Comparison of ENCODE assay signal across 15 cellular contexts in the genomic region with DNA sequence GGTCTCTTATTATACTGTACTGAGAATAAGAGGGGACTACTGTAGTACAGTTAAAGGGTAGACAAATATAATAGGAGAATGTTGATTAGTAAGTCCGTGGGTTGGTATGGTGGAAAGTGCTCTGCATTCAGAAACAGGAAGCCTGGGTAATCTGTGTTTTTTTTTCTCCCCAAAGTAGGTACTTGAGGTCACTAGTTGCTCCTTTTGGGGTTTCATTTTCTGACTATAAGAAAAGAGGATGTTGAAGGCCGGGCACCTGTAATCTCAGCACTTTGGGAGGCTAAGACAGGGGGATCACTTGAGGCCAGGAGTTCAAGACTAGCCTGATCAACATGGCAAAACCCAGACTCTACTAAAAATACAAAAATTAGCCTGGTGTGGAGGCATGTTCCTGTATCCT. TPM values are rescaled to one million over a fixed set of nuclear protein-coding genes. Genes with fewer than 3 reads are reported as not detected.
A peak's percentile ranks its signal among the peaks of the same experiment; 100 is the strongest.
DNase-seq lines count a peak whose midpoint lies in the region; ATAC-seq, FAIRE-seq and TF ChIP-seq lines count a peak whose summit lies in the region.
"Had no signal": no experiment of that assay in that cellular context is flagged by ENCODE, and none has a peak within 500 bp of the region (broad histone marks: within the 10 kb centered on the region; RNA-seq: fewer than 3 reads in every experiment).

No MANE protein-coding gene starts in this region.

- POLR2A ChIA-PET in K562 (lab: Yijun Ruan, JAX): interaction anchor here (1.4 kb wide), 1 partner anchor 11 kb away, joined by 3 read pairs; no protein-coding TSS in a partner anchor

- no peak for TF ChIP-seq RAD21 in K562 (CRISPR knock-in tag; conservative IDR thresholded peaks at IDR 0.05 in 1 of 2, IDR thresholded peaks at IDR 0.05 in 1 of 2)

- H3K4me1 ChIP-seq in K562 (replicated peaks in 1 of 2; ENCODE audit: control insufficient read depth in 2 of 2, insufficient read depth in 2 of 2, low read length in 2 of 2) (peaks cover 0 to under 1% of the 10 kb centered on the region in 2 experiments; a peak in 1 of 5 replicates), prostate gland (replicated peaks) (no peaks in the 10 kb centered on the region)

- H3K27ac ChIP-seq in K562 (ENCODE audit: extremely low read depth, low read depth, low read length) (no peak overlapping the region), prostate gland (no peak overlapping the region)
- H3K27ac ChIP-seq: PC-9 had no signal

- no peak for TF ChIP-seq CTCF in K562 (IDR thresholded peaks at IDR 0.05 in 2 of 3, conservative IDR thresholded peaks at IDR 0.05 in 1 of 3; ENCODE audit: insufficient read depth in 2 of 3, low read depth in 1 of 3, low read length in 3 of 3)
- TF ChIP-seq CTCF in prostate gland (IDR thresholded peaks at IDR 0.05): no peak

- TF ChIP-seq POLR2A in K562 (conservative IDR thresholded peaks at IDR 0.05) (no peak), prostate gland (IDR thresholded peaks at IDR 0.05) (no peak)

- no peak for TF ChIP-seq EP300 in K562 (IDR thresholded peaks at IDR 0.05; ENCODE audit: low read length)

- WGBS in K562 (ENCODE audit: insufficient coverage, low coverage, missing lambda C conversion rate): 23% methylated on average over 2 of the region's 2 CpGs
- WGBS in prostate gland: 71% methylated on average over 2 of the region's 2 CpGs

- no peaks in the 10 kb centered on the region for H3K36me3 ChIP-seq in K562 (ENCODE audit: control insufficient read depth, insufficient read depth, low read length)
- no peaks in the 10 kb centered on the region for H3K36me3 ChIP-seq in prostate gland

- BruUV-seq in K562 (replicated peaks; lab: Mats Ljungman, UMichigan): no TSS peak

- in situ Hi-C loops in K562 (cut with MboI) (no loop called here), ACHN (cut with HindIII; ENCODE audit: low pct_ligation_motif_present, low pct_unique_long_range_greater_than_20kb, low sequenced_read_pairs) (no loop called here)

- CTCF ChIA-PET in K562 (lab: Yijun Ruan, JAX; ENCODE audit: low intra/inter-chr PET ratio): no interaction called here

- no peaks in the 10 kb centered on the region for H3K79me2 ChIP-seq in K562 (ENCODE audit: control insufficient read depth, insufficient read depth, low read length)

- intact Hi-C loops in K562 (cut with micrococcal nuclease): no loop called here
- intact Hi-C loops in prostate gland (cut with DNase I): no loop called here

- ATAC-seq in GM18868 (IDR thresholded peaks at IDR 0.05; ENCODE audit: unreplicated experiment) (peak; percentile 71), GM21526 (IDR thresholded peaks at IDR 0.05; ENCODE audit: low FRiP score, unreplicated experiment) (peak; percentile 84), HG03139 (IDR thresholded peaks at IDR 0.05; ENCODE audit: unreplicated experiment) (peak; percentile 73), K562 (no peak)

- DNase-seq in K562 (ENCODE audit: extremely low read depth in 1 of 4, low spot score in 3 of 4) (no peak), prostate gland (ENCODE audit: low spot score) (no peak), A172 (ENCODE audit: low spot score) (no peak), ACHN (no peak)
- no peak for DNase-seq in activated CD4-positive, alpha-beta T cell treated with anti-CD3 and anti-CD28 coated beads, Interleukin-2, amount 50 U/mL, for 1 hour
- DNase-seq: DND-41, NCI-H187 had no signal

- no peak for FAIRE-seq in K562 (lab: Jason Lieb, UNC)

- no peak overlapping the region for H3K4me3 ChIP-seq in K562
- no peak overlapping the region for H3K4me3 ChIP-seq in prostate gland
- H3K4me3 ChIP-seq: PC-9 had no signal

- H3K9me1 ChIP-seq in K562 (ENCODE audit: control insufficient read depth, insufficient read depth, low read length): no peaks in the 10 kb centered on the region

- H3K27me3 ChIP-seq in K562 (ENCODE audit: control insufficient read depth in 2 of 2, insufficient read depth in 2 of 2, low read length in 2 of 2): no peaks in the 10 kb centered on the region
- H3K27me3 ChIP-seq in prostate gland (replicated peaks; ENCODE audit: insufficient read depth): no peaks in the 10 kb centered on the region

- no peak overlapping the region for H3K9ac ChIP-seq in K562 (ENCODE audit: insufficient read depth in 1 of 2, low read depth in 2 of 2, low read length in 2 of 2)

- no peaks in the 10 kb centered on the region for H4K20me1 ChIP-seq in K562 (replicated peaks; ENCODE audit: control insufficient read depth, insufficient read depth, low read length)

- peak overlapping the region; percentile 61; the same call in 1 of the 2 replicates for H2AFZ ChIP-seq in K562 (ENCODE audit: low read depth, low read length)
- H2AFZ ChIP-seq: PC-9 had no signal

- no peak overlapping the region for H3K4me2 ChIP-seq in K562 (ENCODE audit: insufficient read depth, low read length)
- H3K4me2 ChIP-seq: PC-9 had no signal

- H3K9me3 ChIP-seq in K562 (replicated peaks; ENCODE audit: control insufficient read depth, insufficient read depth, low read depth, low read length) (no peaks in the 10 kb centered on the region), prostate gland (no peaks in the 10 kb centered on the region)

TF ChIP-seq in K562, 482 proteins besides CTCF, POLR2A, EP300 and RAD21:
- TF ChIP-seq, protein P1, sequence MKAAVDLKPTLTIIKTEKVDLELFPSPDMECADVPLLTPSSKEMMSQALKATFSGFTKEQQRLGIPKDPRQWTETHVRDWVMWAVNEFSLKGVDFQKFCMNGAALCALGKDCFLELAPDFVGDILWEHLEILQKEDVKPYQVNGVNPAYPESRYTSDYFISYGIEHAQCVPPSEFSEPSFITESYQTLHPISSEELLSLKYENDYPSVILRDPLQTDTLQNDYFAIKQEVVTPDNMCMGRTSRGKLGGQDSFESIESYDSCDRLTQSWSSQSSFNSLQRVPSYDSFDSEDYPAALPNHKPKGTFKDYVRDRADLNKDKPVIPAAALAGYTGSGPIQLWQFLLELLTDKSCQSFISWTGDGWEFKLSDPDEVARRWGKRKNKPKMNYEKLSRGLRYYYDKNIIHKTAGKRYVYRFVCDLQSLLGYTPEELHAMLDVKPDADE (conservative IDR thresholded peaks at IDR 0.05; ENCODE audit: control insufficient read depth, low read depth, low read length): no peak

RNA-seq across cellular contexts. Expression of a gene that starts 42.0 kb away (rescaled TPM):
- 16.5 and 29.7 TPM in 2 replicates for total RNA-seq in K562 (2011; cell fraction: chromatin; rRNA removed; ENCODE audit: low replicate concordance)
- 11.6 and 13.0 TPM in 2 replicates for total RNA-seq in K562 (2011; cell fraction: nucleolus; rRNA removed)
- total RNA-seq in K562 (2011; cell fraction: nucleoplasm; rRNA removed): 17.2 and 29.8 TPM in 2 replicates
- total RNA-seq in K562 (2014; rRNA removed) (6.7 and 11.0 TPM in 2 replicates), K562 (2014; rRNA removed; fragmentation: Illumina TruSeq; extraction: Trizol) (10.7 and 11.7 TPM in 2 replicates), K562 (2015; rRNA removed; fragmentation: Illumina TruSeq; extraction: Trizol) (7.3 and 8.8 TPM in 2 replicates), K562 (2021) (15.2 TPM in 2 replicates), prostate gland (10 to 100 TPM in 1 of 2 donors, 1 to 10 TPM in 1; 8.7 to 55.0 TPM)
- polyA plus RNA-seq in K562 (2011; rRNA removed) (17.7 and 18.9 TPM in 2 replicates), K562 (2014; fragmentation: Illumina TruSeq; extraction: Trizol) (9.6 and 11.1 TPM in 2 replicates), K562 (2014; fragmentation: Nextera tagmentation; extraction: Ambion mirVana) (1 to 10 TPM; 3.1 to 4.0 TPM), K562 (2014; rRNA removed) (11.5 and 12.6 TPM in 2 replicates)
- 9.2 and 11.6 TPM in 2 replicates for polyA plus RNA-seq in K562 (2011; cell fraction: cytosol; rRNA removed)
- 12.3 and 13.0 TPM in 2 replicates for polyA plus RNA-seq in K562 (2011; cell fraction: nucleus; rRNA removed)
- polyA plus RNA-seq in K562 (2012): 8.0 and 11.8 TPM in 2 replicates
- 14.3 TPM in 2 replicates for polyA minus RNA-seq in K562 (2011; rRNA and poly(A)+ RNA removed)
- 3.5 and 7.0 TPM in 2 replicates for polyA minus RNA-seq in K562 (2011; cell fraction: cytosol; rRNA and poly(A)+ RNA removed)
- polyA minus RNA-seq in K562 (2011; cell fraction: nucleus; rRNA and poly(A)+ RNA removed): 9.4 and 13.0 TPM in 2 replicates
- 7.6 and 14.0 TPM in 2 replicates for total RNA-seq in A172 (2014; rRNA removed; shearing (Covaris generic))

RNA-seq across cellular contexts. Expression of a gene that starts 47.7 kb away (rescaled TPM):
- not detected in 2 replicates for total RNA-seq in K562 (2011; cell fraction: chromatin; rRNA removed; ENCODE audit: low replicate concordance)
- total RNA-seq in K562 (2011; cell fraction: nucleolus; rRNA removed): not detected in 2 replicates
- not detected in 2 replicates for total RNA-seq in K562 (2011; cell fraction: nucleoplasm; rRNA removed)
- total RNA-seq in K562 (2014; rRNA removed): not detected in 2 replicates
- total RNA-seq in K562 (2014; rRNA removed; fragmentation: Illumina TruSeq; extraction: Trizol): not detected in 2 replicates
- total RNA-seq in K562 (2015; rRNA removed; fragmentation: Illumina TruSeq; extraction: Trizol): not detected in 2 replicates
- total RNA-seq in K562 (2021): not detected in 2 replicates
- not detected in 2 replicates for polyA plus RNA-seq in K562 (2011; rRNA removed)
- polyA plus RNA-seq in K562 (2011; cell fraction: cytosol; rRNA removed): not detected in 2 replicates
- polyA plus RNA-seq in K562 (2011; cell fraction: nucleus; rRNA removed): not detected in 2 replicates
- polyA plus RNA-seq in K562 (2012): not detected in 2 replicates
- polyA plus RNA-seq in K562 (2014; fragmentation: Illumina TruSeq; extraction: Trizol): not detected in 2 replicates
- not detected for polyA plus RNA-seq in K562 (2014; fragmentation: Nextera tagmentation; extraction: Ambion mirVana)
- polyA plus RNA-seq in K562 (2014; rRNA removed): not detected in 2 replicates
- polyA minus RNA-seq in K562 (2011; rRNA and poly(A)+ RNA removed): not detected in 2 replicates
- polyA minus RNA-seq in K562 (2011; cell fraction: cytosol; rRNA and poly(A)+ RNA removed): not detected in 2 replicates
- not detected in 2 replicates for polyA minus RNA-seq in K562 (2011; cell fraction: nucleus; rRNA and poly(A)+ RNA removed)
- not detected for total RNA-seq in prostate gland
- total RNA-seq in A172 (2014; rRNA removed; shearing (Covaris generic)): not detected in 2 replicates
- total RNA-seq: activated T-helper 2 cell treated with anti-CD3 and anti-CD28 coated beads, Interferon-gamma antibody, Interleukin-2, Interleukin-4, amounts not matched to agents 10 μg/mL and 5 μg/mL and 100 μg/mL, durations not matched to agents 14 hours and 24 hours and 36 hours; HT1080; kidney epithelial cell; neural crest cell; PC-9 had no signal
